8 cellular contexts compared by ENCODE assay signal in genomic region chr11:1763336-1763795, GRCh38. TPM values are rescaled to one million over a fixed set of nuclear protein-coding genes. Genes with fewer than 3 reads are reported as not detected.
A peak's percentile ranks its signal among the peaks of the same experiment; 100 is the strongest.
DNase-seq lines count a peak whose midpoint lies in the region; ATAC-seq and TF ChIP-seq lines count a peak whose summit lies in the region.

No MANE protein-coding gene starts in this region.

- peaks cover 2% of the 10 kb centered on the region for H3K36me3 Mint-ChIP-seq in activated T-helper 2 cell treated with anti-CD3 and anti-CD28 coated beads, Interferon-gamma antibody, Interleukin-2, Interleukin-4, amounts not matched to agents 10 μg/mL and 5 μg/mL and 100 μg/mL, durations not matched to agents 14 hours and 24 hours and 36 hours (ENCODE audit: low read depth)
- H3K36me3 Mint-ChIP-seq in immature natural killer cell, result no peaks in the 10 kb centered on the region

- H3K36me3 ChIP-seq in testis (ENCODE audit: low read depth, missing control alignments), result no peaks in the 10 kb centered on the region

- no peak for DNase-seq in activated T-helper 2 cell treated with anti-CD3 and anti-CD28 coated beads, Interferon-gamma antibody, Interleukin-2, Interleukin-4, amounts not matched to agents 10 μg/mL and 5 μg/mL and 100 μg/mL, durations not matched to agents 14 hours and 24 hours and 36 hours (ENCODE audit: low spot score)
- no peak for DNase-seq in immature natural killer cell
- no peak for DNase-seq in testis
- no peak for DNase-seq in SKM-1 treated with dmso at 0.1 percent for 144 hours (lab: John Stamatoyannopoulos, UW; ENCODE audit: unreplicated experiment)
- no peak for DNase-seq in NOMO-1 treated with dmso at 0.1 percent for 144 hours (lab: John Stamatoyannopoulos, UW; ENCODE audit: unreplicated experiment)
- no peak for DNase-seq in NCI-H345 (lab: John Stamatoyannopoulos, UW)

- H3K4me3 ChIP-seq in testis, result peak overlapping the region; percentile 79 to 97

- H3K27ac ChIP-seq in testis, result peak overlapping the region; percentile 81 to 88

- no peaks in the 10 kb centered on the region for H3K9me3 ChIP-seq in testis

- no peak for TF ChIP-seq CTCF in testis (IDR thresholded peaks at IDR 0.05)

- TF ChIP-seq POLR2A in testis (IDR thresholded peaks at IDR 0.05), result no peak

- no peaks in the 10 kb centered on the region for H3K27me3 Mint-ChIP-seq in activated T-helper 2 cell treated with anti-CD3 and anti-CD28 coated beads, Interferon-gamma antibody, Interleukin-2, Interleukin-4, amounts not matched to agents 10 μg/mL and 5 μg/mL and 100 μg/mL, durations not matched to agents 14 hours and 24 hours and 36 hours (ENCODE audit: low read depth)
- peaks cover 2 to 11% (median 5%) of the 10 kb centered on the region in 3 donors for H3K27me3 Mint-ChIP-seq in immature natural killer cell (ENCODE audit: low read depth in 3 of 3)

- H3K27me3 ChIP-seq in testis, result no peaks in the 10 kb centered on the region

- no peak overlapping the region for H3K27ac Mint-ChIP-seq in activated T-helper 2 cell treated with anti-CD3 and anti-CD28 coated beads, Interferon-gamma antibody, Interleukin-2, Interleukin-4, amounts not matched to agents 10 μg/mL and 5 μg/mL and 100 μg/mL, durations not matched to agents 14 hours and 24 hours and 36 hours
- peak overlapping the region in 4 of 6 donors; percentile 49 to 80 (median 72) for H3K27ac Mint-ChIP-seq in immature natural killer cell

- ATAC-seq in GM18858 (IDR thresholded peaks at IDR 0.05; ENCODE audit: unreplicated experiment) (peak; percentile 9), HG02884 (IDR thresholded peaks at IDR 0.05; ENCODE audit: unreplicated experiment) (peak; percentile 27)

- peaks cover 12% of the 10 kb centered on the region for H3K4me1 Mint-ChIP-seq in activated T-helper 2 cell treated with anti-CD3 and anti-CD28 coated beads, Interferon-gamma antibody, Interleukin-2, Interleukin-4, amounts not matched to agents 10 μg/mL and 5 μg/mL and 100 μg/mL, durations not matched to agents 14 hours and 24 hours and 36 hours (ENCODE audit: low read depth)
- H3K4me1 Mint-ChIP-seq in immature natural killer cell, result peaks cover 46 to 47% of the 10 kb centered on the region in 2 donors

- peaks cover 40% of the 10 kb centered on the region for H3K4me1 ChIP-seq in testis

- intact Hi-C loops in activated T-helper 2 cell treated with anti-CD3 and anti-CD28 coated beads, Interferon-gamma antibody, Interleukin-2, Interleukin-4, amounts not matched to agents 10 μg/mL and 5 μg/mL and 100 μg/mL, durations not matched to agents 14 hours and 24 hours and 36 hours (cut with micrococcal nuclease), result no loop called here
- intact Hi-C loops in testis (cut with DNase I; ENCODE audit: low total_unique reads), result no loop called here

- WGBS in testis, 2 donors, result 2 to 3% methylated on average over 21 to 23 of the region's 32 CpGs

- H3K9me3 Mint-ChIP-seq in activated T-helper 2 cell treated with anti-CD3 and anti-CD28 coated beads, Interferon-gamma antibody, Interleukin-2, Interleukin-4, amounts not matched to agents 10 μg/mL and 5 μg/mL and 100 μg/mL, durations not matched to agents 14 hours and 24 hours and 36 hours, result no peaks in the 10 kb centered on the region
- no peaks in the 10 kb centered on the region for H3K9me3 Mint-ChIP-seq in immature natural killer cell

- peak overlapping the region; percentile 60 for H3K4me3 Mint-ChIP-seq in activated T-helper 2 cell treated with anti-CD3 and anti-CD28 coated beads, Interferon-gamma antibody, Interleukin-2, Interleukin-4, amounts not matched to agents 10 μg/mL and 5 μg/mL and 100 μg/mL, durations not matched to agents 14 hours and 24 hours and 36 hours (ENCODE audit: low read depth)
- H3K4me3 Mint-ChIP-seq in immature natural killer cell, result peak overlapping the region; percentile 81 to 85 (median 83)

RNA-seq across cellular contexts. Expression of gene CTSD, which starts 0.4 kb away (rescaled TPM):
- total RNA-seq in activated T-helper 2 cell treated with anti-CD3 and anti-CD28 coated beads, Interferon-gamma antibody, Interleukin-2, Interleukin-4, amounts not matched to agents 10 μg/mL and 5 μg/mL and 100 μg/mL, durations not matched to agents 14 hours and 24 hours and 36 hours, result 73.5 and 76.3 TPM in 2 replicates
- polyA plus RNA-seq in immature natural killer cell, result 100 to 1,000 TPM; 471 to 795 (median 488) TPM
- total RNA-seq in testis, result 100 to 1,000 TPM; 522 to 897 TPM
- polyA plus RNA-seq in testis (ENCODE audit: insufficient read depth, low read depth, low replicate concordance), result 486 TPM

RNA-seq across cellular contexts. Expression of gene IFITM10, which starts 13.0 kb away (rescaled TPM):
- total RNA-seq in activated T-helper 2 cell treated with anti-CD3 and anti-CD28 coated beads, Interferon-gamma antibody, Interleukin-2, Interleukin-4, amounts not matched to agents 10 μg/mL and 5 μg/mL and 100 μg/mL, durations not matched to agents 14 hours and 24 hours and 36 hours, result 0.14 and 0.34 TPM in 2 replicates
- polyA plus RNA-seq in immature natural killer cell (under 1 TPM; 0.09 to 0.93 (median 0.39) TPM), testis (ENCODE audit: insufficient read depth, low read depth, low replicate concordance) (2.6 TPM)
- 1 to 10 TPM; 6.0 to 9.6 TPM for total RNA-seq in testis
